Comparison of ENCODE assay signal across 24 cellular contexts in the genomic region with DNA sequence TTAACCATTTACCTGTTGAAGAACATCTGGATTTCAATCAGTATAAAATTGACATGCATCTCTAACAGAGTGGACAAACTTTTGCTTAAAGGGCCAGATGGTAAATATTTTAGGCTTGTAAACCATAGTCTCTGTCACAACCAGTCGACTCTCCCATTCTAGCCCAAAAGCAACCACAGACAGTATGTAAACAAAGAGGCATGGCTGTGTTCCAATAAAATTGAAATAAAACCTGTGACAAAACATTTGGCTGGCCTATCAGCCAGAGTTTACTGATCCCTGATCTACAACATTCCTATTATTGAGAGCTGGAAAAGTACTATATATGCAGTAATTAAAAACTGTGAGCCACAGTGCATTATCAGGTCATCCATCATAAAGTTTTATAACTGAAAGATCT. TPM values are rescaled to one million over a fixed set of nuclear protein-coding genes. Genes with fewer than 3 reads are reported as not detected.
A peak's percentile ranks its signal among the peaks of the same experiment; 100 is the strongest.
DNase-seq lines count a peak whose midpoint lies in the region; ATAC-seq lines count a peak whose summit lies in the region.
"Had no signal": no experiment of that assay in that cellular context is flagged by ENCODE, and none has a peak within 500 bp of the region (broad histone marks: within the 10 kb centered on the region; RNA-seq: fewer than 3 reads in every experiment).

No MANE protein-coding gene starts in this region.

- H3K4me1 Mint-ChIP-seq in CD4-positive, alpha-beta memory T cell, result peaks cover 28 to 55% (median 45%) of the 10 kb centered on the region in 4 donors

- peak; percentile 9 for DNase-seq in NCI-H1105 treated with DMSO at 0.1 percent for 48 hours (lab: John Stamatoyannopoulos, UW)
- DNase-seq in NCI-H1105 (lab: John Stamatoyannopoulos, UW), result no peak
- DNase-seq in CD4-positive, alpha-beta memory T cell, result no peak
- DNase-seq in NCI-H69 (lab: John Stamatoyannopoulos, UW), result peak; percentile 24
- peak; percentile 25 for DNase-seq in fibroblast of peridontal ligament (ENCODE audit: extremely low read depth)
- DNase-seq in C1 segment of cervical spinal cord (lab: John Stamatoyannopoulos, UW), result no peak
- DNase-seq: 8988T; activated CD4-positive, alpha-beta T cell treated with anti-CD3 and anti-CD28 coated beads for 4 hours; brain microvascular endothelial cell; effector memory CD8-positive, alpha-beta T cell; kidney; mammary epithelial cell; NCI-H1436 treated with DMSO at 0.1 percent for 48 hours; PC-9; SHP77; stimulated activated CD4-positive, alpha-beta T cell treated with anti-CD3 and anti-CD28 coated beads, Interleukin-2, amount 100 ng/mL, for 48 hours; stimulated activated naive CD4-positive, alpha-beta T cell treated with Interleukin-2 at 50 U/mL for 16 hours; thyroid gland had no signal

- H3K27ac Mint-ChIP-seq in CD4-positive, alpha-beta memory T cell, result peak overlapping the region in 5 of 7 donors; percentile 6 to 100 (median 57)
- H3K27ac Mint-ChIP-seq: activated T-helper 2 cell treated with anti-CD3 and anti-CD28 coated beads, Interferon-gamma antibody, Interleukin-2, Interleukin-4, amounts not matched to agents 10 μg/mL and 5 μg/mL and 100 μg/mL, durations not matched to agents 14 hours and 24 hours and 36 hours had no signal

- peaks cover 17% of the 10 kb centered on the region for H3K36me3 ChIP-seq in CD4-positive, alpha-beta memory T cell (ENCODE audit: insufficient read depth, low read length)

- no peak overlapping the region for H3K27ac ChIP-seq in CD4-positive, alpha-beta memory T cell (ENCODE audit: low read depth, low read length)
- H3K27ac ChIP-seq: brain microvascular endothelial cell, esophagus muscularis mucosa, PC-9, thyroid gland had no signal

- peaks cover 29% of the 10 kb centered on the region for H3K4me1 ChIP-seq in CD4-positive, alpha-beta memory T cell (ENCODE audit: insufficient read depth, low read length)

- H3K27me3 ChIP-seq in CD4-positive, alpha-beta memory T cell (ENCODE audit: insufficient read depth, low read length), result no peaks in the 10 kb centered on the region
- H3K27me3 ChIP-seq: brain microvascular endothelial cell, esophagus muscularis mucosa, thyroid gland had no signal

- CTCF ChIA-PET in CD4-positive, alpha-beta memory T cell (lab: Charles Lee; ENCODE audit: partially characterized antibody), result no interaction called here

- ATAC-seq in GM19023 (IDR thresholded peaks at IDR 0.05; ENCODE audit: unreplicated experiment) (no peak), HG03135 (IDR thresholded peaks at IDR 0.05; ENCODE audit: unreplicated experiment) (no peak)
- ATAC-seq: effector memory CD8-positive, alpha-beta T cell had no signal

- H3K4me3 ChIP-seq in CD4-positive, alpha-beta memory T cell (ENCODE audit: low read length in 2 of 2), result no peak overlapping the region
- H3K4me3 ChIP-seq: esophagus muscularis mucosa, PC-9, thyroid gland had no signal

- H3K9me3 Mint-ChIP-seq in CD4-positive, alpha-beta memory T cell, result no peaks in the 10 kb centered on the region
- H3K9me3 Mint-ChIP-seq: activated T-helper 2 cell treated with anti-CD3 and anti-CD28 coated beads, Interferon-gamma antibody, Interleukin-2, Interleukin-4, amounts not matched to agents 10 μg/mL and 5 μg/mL and 100 μg/mL, durations not matched to agents 14 hours and 24 hours and 36 hours; effector memory CD8-positive, alpha-beta T cell had no signal

- no peaks in the 10 kb centered on the region for H3K9me3 ChIP-seq in CD4-positive, alpha-beta memory T cell (ENCODE audit: control insufficient read depth in 1 of 2, low read length in 2 of 2)
- H3K9me3 ChIP-seq: esophagus muscularis mucosa, thyroid gland had no signal

- peak overlapping the region in 1 of 8 donors; percentile 4 for H3K4me3 Mint-ChIP-seq in CD4-positive, alpha-beta memory T cell
- H3K4me3 Mint-ChIP-seq: effector memory CD8-positive, alpha-beta T cell had no signal

- H3K36me3 Mint-ChIP-seq in CD4-positive, alpha-beta memory T cell, result peaks cover 13 to 61% of the 10 kb centered on the region in 2 donors

- POLR2A ChIA-PET in CD4-positive, alpha-beta memory T cell (lab: Charles Lee; ENCODE audit: partially characterized antibody), result interaction anchor here (1.2 to 3.9 kb wide), 2 partner anchors 39 to 159 kb away, joined by 4 to 13 read pairs; partner anchors contain the start of gene UBA6

- no peaks in the 10 kb centered on the region for H3K27me3 Mint-ChIP-seq in CD4-positive, alpha-beta memory T cell
- H3K27me3 Mint-ChIP-seq: effector memory CD8-positive, alpha-beta T cell had no signal

- intact Hi-C loops in CD4-positive, alpha-beta memory T cell (cut with micrococcal nuclease), result no loop called here

RNA-seq across cellular contexts. Expression of gene CENPC, which starts 3.2 kb away (rescaled TPM):
- total RNA-seq in CD4-positive, alpha-beta memory T cell, result 10 to 100 TPM; 64.0 to 69.1 TPM
- 10 to 100 TPM; 15.2 to 23.8 TPM for polyA plus RNA-seq in CD4-positive, alpha-beta memory T cell

RNA-seq across cellular contexts. Expression of gene STAP1, which starts 16.5 kb away (rescaled TPM):
- 1 to 10 TPM; 3.6 to 3.9 TPM for total RNA-seq in CD4-positive, alpha-beta memory T cell
- polyA plus RNA-seq in CD4-positive, alpha-beta memory T cell, result 1 to 10 TPM; 2.8 to 3.7 TPM
- total RNA-seq: H4, mammary epithelial cell, PC-9, renal cortical epithelial cell, thyroid gland had no signal
- polyA plus RNA-seq: mammary epithelial cell had no signal

Comparison
In these comparisons a context has a peak if more than half of its experiments do, and no peak if none do; other contexts are left out.
1. DNase-seq: peak in NCI-H1105 treated with DMSO at 0.1 percent for 48 hours (single experiment), NCI-H69 (single experiment) and fibroblast of peridontal ligament (single experiment); none in NCI-H1105 (single experiment), CD4-positive, alpha-beta memory T cell (0 of 5) and C1 segment of cervical spinal cord (0 of 14).